In the genomic region with DNA sequence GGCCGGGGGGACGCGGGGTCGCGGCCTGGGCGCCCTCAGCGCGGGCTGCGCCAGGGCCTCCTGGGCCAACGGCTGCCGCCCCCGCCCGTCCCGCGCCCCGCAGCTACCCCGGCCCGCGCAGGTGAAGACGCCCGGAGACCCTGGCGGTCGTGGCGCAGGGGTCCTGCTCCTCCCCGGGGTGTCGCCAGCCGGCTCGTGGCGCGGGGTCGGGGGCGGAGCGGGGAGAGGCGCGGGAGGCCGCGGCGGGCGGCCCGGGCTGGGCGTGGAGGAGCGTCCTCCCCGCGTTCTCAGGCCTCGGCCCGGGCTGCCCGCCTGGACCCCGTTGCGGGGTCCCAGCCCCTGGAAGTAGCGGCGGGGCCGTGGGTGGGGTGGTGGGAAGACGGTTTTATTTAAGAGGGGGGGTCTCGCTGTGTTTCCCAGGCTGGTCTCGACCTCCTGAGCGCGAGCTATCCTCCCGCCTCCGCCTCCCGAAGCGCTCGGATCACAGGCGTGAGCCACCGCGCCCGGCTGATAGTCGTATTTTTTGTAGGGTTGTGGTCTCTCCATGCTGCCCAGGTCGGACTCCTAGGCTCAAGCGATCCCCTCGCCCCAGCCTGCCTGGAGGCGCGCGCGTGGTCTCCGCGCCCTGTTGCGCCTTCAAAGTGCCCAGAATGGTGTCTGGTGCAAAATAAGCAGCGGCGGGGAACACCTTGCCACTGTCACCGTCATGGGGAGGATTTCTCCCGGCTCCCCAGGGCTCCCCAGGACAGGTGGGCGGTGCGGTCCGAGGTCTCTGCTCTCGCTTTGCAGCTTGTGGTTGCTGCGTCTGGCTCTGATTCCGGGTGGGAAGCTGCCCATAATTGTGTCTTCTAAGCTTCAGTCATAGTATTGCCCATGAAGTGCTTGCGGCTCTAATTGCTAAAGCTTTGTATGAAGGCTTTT, we compare ENCODE assay signal across 1 cellular context.
TF ChIP-seq lines count a peak whose summit lies in the region.

No MANE protein-coding gene starts in this region.

TF ChIP-seq in liver, 16 proteins besides CTCF, POLR2A, EP300 and RAD21 (continued from another document):
- no peak for TF ChIP-seq FOXA2 (IDR thresholded peaks at IDR 0.05)
- no peak for TF ChIP-seq RXRA (IDR thresholded peaks at IDR 0.05)
- TF ChIP-seq HNF4A (conservative IDR thresholded peaks at IDR 0.05): no peak
- TF ChIP-seq HNF4G (IDR thresholded peaks at IDR 0.05): no peak
- TF ChIP-seq NR2F2 (IDR thresholded peaks at IDR 0.05): no peak
